In the genomic region with DNA sequence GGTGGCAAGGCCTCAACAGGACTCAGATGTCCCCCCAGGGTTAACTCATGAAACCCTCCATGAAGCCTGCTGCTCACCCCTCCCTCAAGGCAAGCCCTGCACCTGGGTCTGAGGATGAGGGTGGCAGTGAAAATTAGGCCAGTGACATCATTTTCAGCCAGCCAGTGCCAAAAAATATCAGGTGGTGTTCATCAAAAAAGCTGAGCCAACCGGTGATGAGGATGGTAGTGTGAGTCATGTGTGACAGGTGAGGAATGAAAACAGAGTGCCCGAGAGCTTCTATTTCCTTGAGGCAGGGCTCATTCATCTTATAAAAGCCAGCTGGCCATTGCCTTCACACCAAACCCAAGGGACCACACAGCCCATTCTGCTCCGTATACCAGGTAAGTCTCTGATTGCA, we compare ENCODE assay signal across 18 cellular contexts. TPM values are rescaled to one million over a fixed set of nuclear protein-coding genes. Genes with fewer than 3 reads are reported as not detected.
"Had no signal": no experiment of that assay in that cellular context is flagged by ENCODE, and none has a peak within 500 bp of the region (broad histone marks: within the 10 kb centered on the region; RNA-seq: fewer than 3 reads in every experiment).

A gene with protein sequence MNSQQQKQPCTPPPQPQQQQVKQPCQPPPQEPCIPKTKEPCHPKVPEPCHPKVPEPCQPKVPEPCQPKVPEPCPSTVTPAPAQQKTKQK (plus strand): TSS at position 339 of the 400 bp plus-strand sequence. CDS start 1,150 bp downstream, outside the sequence.

- H3K27ac ChIP-seq: coronary artery, spleen, VCaP had no signal

- FAIRE-seq: astrocyte had no signal

- H3K4me1 ChIP-seq: spleen had no signal

- H3K36me3 ChIP-seq: spleen had no signal

- H3K9me3 ChIP-seq: spleen had no signal

- DNase-seq: activated CD4-positive, alpha-beta T cell treated with anti-CD3 and anti-CD28 coated beads for 48 hours; activated naive CD4-positive, alpha-beta T cell treated with Interleukin-2 at 50 U/mL for 16 hours; effector CD8-positive, alpha-beta T cell; mesenchymal stem cell; nucleus accumbens; spleen; stimulated activated CD4-positive, alpha-beta T cell treated with anti-CD3 and anti-CD28 coated beads, Interleukin-2, amount 100 ng/mL, for 24 hours; stimulated activated naive B cell treated with anti-CD40 and anti-IgM and Interleukin-4, amounts not matched to agents 10 μg/mL and 1 μg/mL and 100 μg/mL, for 72 hours; T-helper 9 cell; trophoblast cell had no signal

- H3K4me3 ChIP-seq: coronary artery, spleen had no signal

RNA-seq across cellular contexts. Expression of the gene that starts here (rescaled TPM):
- total RNA-seq: astrocyte; left lobe of liver; natural killer cell treated with Interleukin-12 subunit alpha and Interleukin-12 subunit beta and Interleukin-15 and Interleukin-18, amount 100 ng/mL, for 72 hours; progenitor cell of endocrine pancreas; sciatic nerve; spleen; subcutaneous adipose tissue had no signal
